In the genomic region with DNA sequence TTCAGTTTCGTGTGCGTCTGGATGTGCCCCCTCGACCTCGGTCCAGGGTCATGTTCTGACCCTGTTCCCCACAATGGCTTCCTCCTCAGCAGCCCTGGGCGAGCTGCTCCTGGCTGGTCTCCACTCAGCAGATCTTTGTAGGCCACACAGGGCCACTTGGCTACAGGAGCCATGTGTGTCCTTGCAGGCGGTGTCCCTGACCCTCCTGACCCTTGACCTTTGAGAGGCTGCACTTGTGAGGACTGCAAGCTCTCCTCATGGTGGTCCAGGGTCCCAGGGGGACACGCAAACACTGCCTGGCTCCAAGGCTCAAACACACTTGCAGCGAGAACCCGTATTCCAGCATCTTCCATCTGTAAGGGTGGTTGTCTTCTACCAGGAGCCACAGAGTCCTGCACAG, we compare ENCODE assay signal across 18 cellular contexts.
"Had no signal": no experiment of that assay in that cellular context is flagged by ENCODE, and none has a peak within 500 bp of the region (broad histone marks: within the 10 kb centered on the region; RNA-seq: fewer than 3 reads in every experiment).

No MANE protein-coding gene starts in this region.

- H3K27ac Mint-ChIP-seq: activated T-helper 2 cell treated with anti-CD3 and anti-CD28 coated beads, Interferon-gamma antibody, Interleukin-2, Interleukin-4, amounts not matched to agents 10 μg/mL and 5 μg/mL and 100 μg/mL, durations not matched to agents 14 hours and 24 hours and 36 hours; endodermal cell; neural progenitor cell; T-helper 17 cell had no signal

- H3K4me3 ChIP-seq: body of pancreas, mucosa of descending colon, neural progenitor cell, pancreas had no signal

- H3K4me2 ChIP-seq: neural progenitor cell had no signal

- H3K36me3 Mint-ChIP-seq: activated CD8-positive, alpha-beta memory T cell treated with anti-CD3 and anti-CD28 coated beads, Interleukin-2, amount 10 ng/mL, durations not matched to agents 7 days and 5 days; activated naive CD8-positive, alpha-beta T cell treated with anti-CD3 and anti-CD28 coated beads, Interleukin-2, amount 10 ng/mL, durations not matched to agents 7 days and 5 days; naive B cell had no signal

- ATAC-seq: body of pancreas, mucosa of descending colon, pancreas had no signal

- H3K4me3 Mint-ChIP-seq: activated CD8-positive, alpha-beta memory T cell treated with anti-CD3 and anti-CD28 coated beads, Interleukin-2, amount 10 ng/mL, durations not matched to agents 7 days and 5 days; endodermal cell; naive B cell; neural progenitor cell; stimulated activated naive CD8-positive, alpha-beta T cell treated with anti-CD3 and anti-CD28 coated beads, Interleukin-15, Interleukin-2, amounts not matched to agents 100 ng/mL and 50 ng/mL, for 24 hours; T-helper 17 cell had no signal

- H3K27ac ChIP-seq: body of pancreas, neural progenitor cell, pancreas, WERI-Rb-1 had no signal

- H3K9me3 ChIP-seq: body of pancreas, mucosa of descending colon, pancreas had no signal

- H2AFZ ChIP-seq: neural progenitor cell had no signal

- DNase-seq: activated CD4-positive, alpha-beta T cell treated with anti-CD3 and anti-CD28 coated beads for 1 hour; activated naive CD8-positive, alpha-beta T cell treated with anti-CD3 and anti-CD28 coated beads, Interleukin-2, amount 10 ng/mL, durations not matched to agents 7 days and 5 days; amygdala; body of pancreas; caudate nucleus; endodermal cell; foreskin melanocyte; mesenchymal stem cell; naive B cell; T-helper 17 cell; trophoblast cell; WERI-Rb-1 had no signal

- H3K36me3 ChIP-seq: neural progenitor cell, pancreas, WERI-Rb-1 had no signal

- H3K9me3 Mint-ChIP-seq: activated naive CD8-positive, alpha-beta T cell treated with anti-CD3 and anti-CD28 coated beads, Interleukin-2, amount 10 ng/mL, durations not matched to agents 7 days and 5 days; activated T-helper 2 cell treated with anti-CD3 and anti-CD28 coated beads, Interferon-gamma antibody, Interleukin-2, Interleukin-4, amounts not matched to agents 10 μg/mL and 5 μg/mL and 100 μg/mL, durations not matched to agents 14 hours and 24 hours and 36 hours; naive B cell; stimulated activated naive CD8-positive, alpha-beta T cell treated with anti-CD3 and anti-CD28 coated beads, Interleukin-15, Interleukin-2, amounts not matched to agents 100 ng/mL and 50 ng/mL, for 24 hours had no signal

- H3K27me3 ChIP-seq: body of pancreas, neural progenitor cell, pancreas had no signal

- H3K9ac ChIP-seq: neural progenitor cell had no signal

- H3K4me1 Mint-ChIP-seq: endodermal cell had no signal

- H3K27me3 Mint-ChIP-seq: activated CD8-positive, alpha-beta memory T cell treated with anti-CD3 and anti-CD28 coated beads, Interleukin-2, amount 10 ng/mL, durations not matched to agents 7 days and 5 days; naive B cell; stimulated activated naive CD8-positive, alpha-beta T cell treated with anti-CD3 and anti-CD28 coated beads, Interleukin-15, Interleukin-2, amounts not matched to agents 100 ng/mL and 50 ng/mL, for 24 hours; T-helper 17 cell had no signal
